Comparison of ENCODE assay signal across 8 cellular contexts in the genomic region with DNA sequence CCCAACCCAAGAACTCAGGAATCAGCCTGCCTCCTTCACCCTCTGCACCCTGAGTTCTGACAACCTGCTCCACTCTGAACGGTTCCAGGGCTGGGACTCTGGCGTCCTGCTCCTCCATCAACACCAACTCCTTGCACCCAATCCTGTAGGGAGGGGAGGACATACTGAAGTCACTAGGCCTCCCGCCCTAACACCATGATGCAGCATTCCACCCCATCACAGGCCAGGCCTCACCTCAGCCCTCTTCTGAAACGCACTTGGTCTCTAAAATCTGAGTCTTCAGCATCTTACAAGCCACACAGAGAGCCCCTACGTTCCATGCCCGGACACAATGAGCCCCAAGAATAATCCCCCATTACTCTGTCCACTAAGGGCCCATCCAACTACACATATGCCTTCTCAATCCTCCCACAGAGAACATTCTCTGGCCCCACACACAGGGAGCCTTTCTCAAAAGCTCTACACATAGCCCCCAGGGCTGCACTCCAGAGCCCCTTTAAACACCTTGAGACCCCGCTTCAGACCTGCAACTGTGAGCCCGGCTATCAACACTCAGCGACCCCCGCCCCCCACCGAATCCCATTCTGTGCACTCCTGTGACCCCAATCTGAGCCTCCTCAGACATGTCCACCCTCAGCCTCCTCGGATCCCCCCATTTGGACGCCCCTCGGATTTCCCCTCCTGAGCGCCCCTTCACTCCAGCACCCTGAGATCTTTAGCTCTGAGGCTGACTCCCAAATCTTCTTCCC. TPM values are rescaled to one million over a fixed set of nuclear protein-coding genes. Genes with fewer than 3 reads are reported as not detected.
DNase-seq lines count a peak whose midpoint lies in the region; ATAC-seq, FAIRE-seq and TF ChIP-seq lines count a peak whose summit lies in the region.

No MANE protein-coding gene starts in this region.

- TSS peak; percentile 65 for BruUV-seq in HCT116 (replicated peaks; lab: Mats Ljungman, UMichigan)

- H3K4me3 ChIP-seq in HCT116 (replicated peaks in 1 of 2; ENCODE audit: low read depth in 1 of 2, low read length in 2 of 2) = peak overlapping the region; percentile 76 to 77
- H3K4me3 ChIP-seq in right cardiac atrium (ENCODE audit: low read length) = peak overlapping the region; percentile 89
- H3K4me3 ChIP-seq in spleen = peak overlapping the region; percentile 51 to 83 (median 58)

- TF ChIP-seq RAD21 in HCT116 (IDR thresholded peaks at IDR 0.05; ENCODE audit: low read depth) = no peak

- intact Hi-C loops in HCT116 (cut with micrococcal nuclease) (no loop called here), right cardiac atrium (cut with DNase I) (no loop called here), spleen (cut with DNase I; ENCODE audit: low total_unique reads) (no loop called here)

- H3K4me3 Mint-ChIP-seq in WTC11 = peak overlapping the region; percentile 100

- CTCF ChIA-PET in HCT116 (lab: Charles Lee) (interaction anchor here (0.6 to 1.2 kb wide), 3 partner anchors 40 to 167 kb away, joined by 3 to 4 read pairs (median 3); a partner anchor contains a TSS), WTC11 (lab: Charles Lee) (interaction anchor here (0.7 to 1.5 kb wide), 13 partner anchors 14 to 194 kb away, joined by 3 to 10 read pairs (median 3); a partner anchor contains a TSS)

- no peaks in the 10 kb centered on the region for H3K9me3 Mint-ChIP-seq in WTC11

- peak overlapping the region; percentile 86 for H3K9ac ChIP-seq in HCT116 (ENCODE audit: low read length)

- ATAC-seq in HCT116 = no peak
- 0 out of 2 replicates have a peak, but pooled peaks have one; percentile 1 for ATAC-seq in WTC11
- no peak for ATAC-seq in right cardiac atrium
- no peak for ATAC-seq in HG03025 (IDR thresholded peaks at IDR 0.05; ENCODE audit: low FRiP score, unreplicated experiment)

- H3K27me3 ChIP-seq in HCT116 (ENCODE audit: insufficient read depth, low read length) = no peaks in the 10 kb centered on the region
- H3K27me3 ChIP-seq in right cardiac atrium (ENCODE audit: control insufficient read depth, insufficient read depth) = no peaks in the 10 kb centered on the region
- H3K27me3 ChIP-seq in spleen (replicated peaks in 1 of 7) = peaks cover 0 to 13% (median 0%) of the 10 kb centered on the region in 7 donors

- no peak for FAIRE-seq in GM12892 (lab: Jason Lieb, UNC)

- H3K27ac Mint-ChIP-seq in WTC11 = peak overlapping the region; percentile 85

- H2AFZ ChIP-seq in HCT116 (ENCODE audit: low read depth, low read length, poor library complexity, severe bottlenecking) = no peak overlapping the region

- no peak for TF ChIP-seq POLR2A in HCT116 (IDR thresholded peaks at IDR 0.05; ENCODE audit: borderline replicate concordance, extremely low read depth, insufficient read depth, insufficient read length)
- TF ChIP-seq POLR2A in spleen (IDR thresholded peaks at IDR 0.05) = no peak
- no peak for TF ChIP-seq POLR2A in GM12892 (IDR thresholded peaks at IDR 0.05; ENCODE audit: low read depth, low read length)

- TF ChIP-seq CTCF in HCT116 (IDR thresholded peaks at IDR 0.05 in 2 of 3, conservative IDR thresholded peaks at IDR 0.05 in 1 of 3; ENCODE audit: borderline replicate concordance in 1 of 3, insufficient read depth in 1 of 3, low read depth in 2 of 3, low read length in 2 of 3) = no peak
- no peak for TF ChIP-seq CTCF in WTC11 (IDR thresholded peaks at IDR 0.05)
- no peak for TF ChIP-seq CTCF in spleen (IDR thresholded peaks at IDR 0.05 in 8 of 11, conservative IDR thresholded peaks at IDR 0.05 in 3 of 11)

- H3K27me3 Mint-ChIP-seq in WTC11 (ENCODE audit: low read depth) = peaks cover 16% of the 10 kb centered on the region

- H3K27ac ChIP-seq in HCT116 (ENCODE audit: low read depth, low read length) (peak overlapping the region; percentile 61), right cardiac atrium (ENCODE audit: low read length) (peak overlapping the region; percentile 79), spleen (peak overlapping the region; percentile 74 to 93 (median 86))

- RAD21 ChIA-PET in HCT116 (lab: Charles Lee; ENCODE audit: low non-redundant PET in 1 of 2, low total read pairs in 2 of 2, uncharacterized antibody in 2 of 2, unreplicated experiment in 2 of 2) = interaction anchor here in 1 of 2 experiments (0.7 kb wide), 1 partner anchor 40 kb away, joined by 6 read pairs; a partner anchor contains a TSS

- DNase-seq in HCT116 (ENCODE audit: low read depth, low spot score) (no peak), WTC11 (ENCODE audit: low spot score) (no peak), right cardiac atrium (peak in 2 of 3 donors; percentile 26 to 28), spleen (no peak), NK-92 (lab: John Stamatoyannopoulos, UW; ENCODE audit: unreplicated experiment) (no peak), GM12892 (ENCODE audit: insufficient read length) (no peak), pons (ENCODE audit: low spot score) (no peak)

- H3K4me1 Mint-ChIP-seq in WTC11 = peaks cover 31% of the 10 kb centered on the region

- no peaks in the 10 kb centered on the region; a peak in 1 of 4 replicates for H3K36me3 ChIP-seq in HCT116 (ENCODE audit: control insufficient read depth in 1 of 2, insufficient read depth in 2 of 2, low read length in 2 of 2)
- H3K36me3 ChIP-seq in spleen = peaks cover 0 to 25% (median 2%) of the 10 kb centered on the region in 6 donors

- H3K79me2 ChIP-seq in HCT116 (ENCODE audit: insufficient read depth, low read length) = peaks cover 14% of the 10 kb centered on the region

- H3K9me3 ChIP-seq in HCT116 (ENCODE audit: control insufficient read depth in 1 of 2, insufficient read depth in 1 of 2, low read depth in 1 of 2, low read length in 2 of 2) = no peaks in the 10 kb centered on the region
- no peaks in the 10 kb centered on the region for H3K9me3 ChIP-seq in right cardiac atrium (ENCODE audit: control insufficient read depth, low read length)
- H3K9me3 ChIP-seq in spleen = no peaks in the 10 kb centered on the region

- H3K4me2 ChIP-seq in HCT116 (ENCODE audit: low read length) = peak overlapping the region; percentile 96

- peaks cover 6% of the 10 kb centered on the region for H3K36me3 Mint-ChIP-seq in WTC11

- POLR2A ChIA-PET in HCT116 (lab: Charles Lee) = interaction anchor here (0.6 to 1.0 kb wide), 5 partner anchors 10 to 115 kb away, joined by 3 to 5 read pairs (median 4); no protein-coding TSS in a partner anchor
- POLR2A ChIA-PET in WTC11 (lab: Charles Lee) = interaction anchor here (1.0 kb wide), 1 partner anchor 40 kb away, joined by 3 read pairs; a partner anchor contains a TSS

- no peaks in the 10 kb centered on the region for H4K20me1 ChIP-seq in HCT116 (ENCODE audit: insufficient read depth)

- H3K4me1 ChIP-seq in HCT116 (ENCODE audit: control insufficient read depth in 1 of 2, insufficient read depth in 2 of 2, low read length in 2 of 2) = peaks cover 14 to 34% of the 10 kb centered on the region in 2 experiments
- peaks cover 9% of the 10 kb centered on the region for H3K4me1 ChIP-seq in right cardiac atrium (ENCODE audit: control insufficient read depth, insufficient read depth, low read length)
- peaks cover 11 to 43% (median 32%) of the 10 kb centered on the region in 6 donors for H3K4me1 ChIP-seq in spleen

- 31% methylated on average over 15 of the region's 15 CpGs for WGBS in right cardiac atrium
- WGBS in spleen, 5 donors = 33 to 37% (median 35%) methylated on average over 15 of the region's 15 CpGs

- H3K9me2 ChIP-seq in HCT116 (ENCODE audit: insufficient read depth) = no peaks in the 10 kb centered on the region

TF ChIP-seq in HCT116, 20 proteins besides CTCF, POLR2A, EP300 and RAD21:
- TF ChIP-seq ZFX (IDR thresholded peaks at IDR 0.05) = 0 out of 2 replicates have a peak, but pooled peaks have one; percentile 19
- no peak for TF ChIP-seq EZH2phosphoT487 (IDR thresholded peaks at IDR 0.05; ENCODE audit: borderline replicate concordance)
- no peak for TF ChIP-seq EZH2 (IDR thresholded peaks at IDR 0.05)

RNA-seq across cellular contexts. Expression of a gene that starts 0.6 kb away (rescaled TPM):
- 28.6 TPM for total RNA-seq in HCT116 (2021; ENCODE audit: unreplicated experiment)
- polyA plus RNA-seq in HCT116 (2012) = 21.4 and 23.8 TPM in 2 replicates
- 28.1 to 35.1 TPM (median 31.9 TPM) in 3 replicates for total RNA-seq in WTC11 (2021)
- total RNA-seq in right cardiac atrium = 10 to 100 TPM in 3 of 4 donors, 1 to 10 TPM in 1; 8.8 to 16.3 (median 12.0) TPM
- 18.0 TPM for polyA plus RNA-seq in right cardiac atrium
- 10 to 100 TPM; 22.6 to 65.3 (median 28.3) TPM for total RNA-seq in spleen
- 10 to 100 TPM; 21.3 to 26.6 (median 24.3) TPM for polyA plus RNA-seq in spleen
- 40.1 TPM for polyA plus RNA-seq in GM12892 (2012; ENCODE audit: missing spikeins)

RNA-seq across cellular contexts. Expression of a gene that starts 4.8 kb away (rescaled TPM):
- total RNA-seq in HCT116 (2021; ENCODE audit: unreplicated experiment) = 27.9 TPM
- polyA plus RNA-seq in HCT116 (2012) = 28.4 and 32.8 TPM in 2 replicates
- 17.6 to 28.5 TPM (median 27.9 TPM) in 3 replicates for total RNA-seq in WTC11 (2021)
- under 1 TPM in 3 of 4 donors, not detected in 1; 0.12 to 0.25 (median 0.14) TPM for total RNA-seq in right cardiac atrium
- 0.18 TPM for polyA plus RNA-seq in right cardiac atrium
- total RNA-seq in spleen = 1 to 10 TPM in 4 of 7 donors, under 1 TPM in 2, not detected in 1; 0.54 to 1.6 (median 1.0) TPM
- polyA plus RNA-seq in spleen = under 1 TPM; 0.70 to 0.89 (median 0.85) TPM
- polyA plus RNA-seq in GM12892 (2012; ENCODE audit: missing spikeins) = 1.4 TPM

RNA-seq across cellular contexts. Expression of a gene that starts 18.5 kb away (rescaled TPM):
- total RNA-seq in HCT116 (2021; ENCODE audit: unreplicated experiment) = 21.0 TPM
- 14.2 and 18.1 TPM in 2 replicates for polyA plus RNA-seq in HCT116 (2012)
- 19.5 to 20.8 TPM (median 20.4 TPM) in 3 replicates for total RNA-seq in WTC11 (2021)
- total RNA-seq in right cardiac atrium = 10 to 100 TPM; 10.9 to 14.9 (median 13.3) TPM
- 11.2 TPM for polyA plus RNA-seq in right cardiac atrium
- total RNA-seq in spleen = 10 to 100 TPM; 14.6 to 34.8 (median 16.3) TPM
- polyA plus RNA-seq in spleen = 10 to 100 TPM; 26.5 to 35.6 (median 33.6) TPM
- 12.2 TPM for polyA plus RNA-seq in GM12892 (2012; ENCODE audit: missing spikeins)

RNA-seq across cellular contexts. Expression of a gene that starts 19.2 kb away (rescaled TPM):
- total RNA-seq in HCT116 (2021; ENCODE audit: unreplicated experiment) (1.5 TPM), WTC11 (2021) (16.2 to 19.4 TPM (median 17.9 TPM) in 3 replicates), right cardiac atrium (10 to 100 TPM in 3 of 4 donors, 1 to 10 TPM in 1; 8.7 to 11.3 (median 10.3) TPM), spleen (10 to 100 TPM in 5 of 7 donors, 1 to 10 TPM in 2; 6.8 to 18.0 (median 13.5) TPM)
- polyA plus RNA-seq in HCT116 (2012) = 0.75 and 0.76 TPM in 2 replicates
- polyA plus RNA-seq in right cardiac atrium (4.8 TPM), spleen (1 to 10 TPM; 2.7 to 3.2 (median 3.1) TPM)
- 1.2 TPM for polyA plus RNA-seq in GM12892 (2012; ENCODE audit: missing spikeins)

RNA-seq across cellular contexts. Expression of a gene that starts 40.6 kb away (rescaled TPM):
- 1.7 TPM for total RNA-seq in HCT116 (2021; ENCODE audit: unreplicated experiment)
- polyA plus RNA-seq in HCT116 (2012) = 2.5 and 3.1 TPM in 2 replicates
- 6.6 to 10.7 TPM (median 6.9 TPM) in 3 replicates for total RNA-seq in WTC11 (2021)
- total RNA-seq in right cardiac atrium = 1 to 10 TPM; 1.6 to 4.5 (median 3.9) TPM
- polyA plus RNA-seq in right cardiac atrium = 6.6 TPM
- 1 to 10 TPM; 3.5 to 7.9 (median 5.1) TPM for total RNA-seq in spleen
- 1 to 10 TPM; 2.4 to 7.1 (median 4.4) TPM for polyA plus RNA-seq in spleen
- polyA plus RNA-seq in GM12892 (2012; ENCODE audit: missing spikeins) = 2.9 TPM

Comparison
In these comparisons a context has a peak if more than half of its experiments do, and no peak if none do; other contexts are left out.
1. DNase-seq: peak in right cardiac atrium (2 of 3); none in HCT116 (single experiment), WTC11 (single experiment), spleen (single experiment), NK-92 (single experiment), GM12892 (single experiment) and pons (single experiment).
2. Peak in every context shown above with its lines, with median percentiles within 50 percentile points of each other: H3K27ac ChIP-seq and H3K4me3 ChIP-seq.